8 cellular contexts compared by ENCODE assay signal in genomic region chr9:121463026-121463827, GRCh38. TPM values are rescaled to one million over a fixed set of nuclear protein-coding genes. Genes with fewer than 3 reads are reported as not detected.
DNase-seq lines count a peak whose midpoint lies in the region; ATAC-seq and TF ChIP-seq lines count a peak whose summit lies in the region.

No MANE protein-coding gene starts in this region.

- no peaks in the 10 kb centered on the region for H4K20me1 ChIP-seq in GM23338 (replicated peaks; ENCODE audit: insufficient read depth)

- H3K4me1 ChIP-seq in GM23338 (ENCODE audit: insufficient read depth) (no peaks in the 10 kb centered on the region; the same call in 1 of the 2 replicates), spleen (peaks cover 0 to 12% (median 4%) of the 10 kb centered on the region in 6 donors)

- H3K27ac Mint-ChIP-seq in GM23338 (no peak overlapping the region), glutamatergic neuron (ENCODE audit: unreplicated experiment) (no peak overlapping the region)

- ATAC-seq in GM23338 (peak; percentile 90), GM18868 (IDR thresholded peaks at IDR 0.05; ENCODE audit: unreplicated experiment) (no peak)

- no peaks in the 10 kb centered on the region for H3K79me2 ChIP-seq in GM23338 (replicated peaks; ENCODE audit: insufficient read depth)

- H3K4me3 Mint-ChIP-seq in GM23338: no peak overlapping the region
- H3K4me3 Mint-ChIP-seq in glutamatergic neuron (ENCODE audit: unreplicated experiment): no peak overlapping the region

- H3K36me3 ChIP-seq in GM23338 (ENCODE audit: insufficient read depth) (no peaks in the 10 kb centered on the region), spleen (no peaks in the 10 kb centered on the region)

- peak; percentile 82 to 92 for TF ChIP-seq CTCF in GM23338 (conservative IDR thresholded peaks at IDR 0.05; ENCODE audit: low read depth in 2 of 2)
- peak; percentile 70 for TF ChIP-seq CTCF in glutamatergic neuron (IDR thresholded peaks at IDR 0.05; ENCODE audit: partially characterized antibody, unreplicated experiment)
- TF ChIP-seq CTCF in spleen (IDR thresholded peaks at IDR 0.05 in 8 of 11, conservative IDR thresholded peaks at IDR 0.05 in 3 of 11): peak in 10 of 11 experiments; percentile 12 to 80 (median 66)

- H3K27ac ChIP-seq in GM23338 (ENCODE audit: low read depth) (no peak overlapping the region), spleen (peak overlapping the region in 1 of 8 donors; percentile 50)

- H3K36me3 Mint-ChIP-seq in GM23338 (ENCODE audit: low read depth): no peaks in the 10 kb centered on the region
- no peaks in the 10 kb centered on the region for H3K36me3 Mint-ChIP-seq in glutamatergic neuron (ENCODE audit: unreplicated experiment)

- DNase-seq in AML-193 (lab: John Stamatoyannopoulos, UW) (peak; percentile 24 to 28), GM23338 (ENCODE audit: low spot score) (peak; percentile 85), UCSD-AML1 (lab: John Stamatoyannopoulos, UW; ENCODE audit: unreplicated experiment) (peak; percentile 57), glutamatergic neuron (peak; percentile 71), spleen (peak; percentile 79), NCI-H526 treated with DMSO at 0.1 percent for 48 hours (lab: John Stamatoyannopoulos, UW) (no peak), NCI-H2107 treated with DMSO at 0.1 percent for 48 hours (lab: John Stamatoyannopoulos, UW; ENCODE audit: unreplicated experiment) (no peak)

- 46 to 55% (median 48%) methylated on average over 12 of the region's 12 CpGs for WGBS in spleen, 5 donors

- no peaks in the 10 kb centered on the region for H3K9me2 ChIP-seq in GM23338 (ENCODE audit: insufficient read depth)

- H3K9me3 Mint-ChIP-seq in GM23338 (no peaks in the 10 kb centered on the region), glutamatergic neuron (ENCODE audit: unreplicated experiment) (no peaks in the 10 kb centered on the region)

- peaks cover 11% of the 10 kb centered on the region; the same call in 2 of the 3 replicates for H3K4me1 Mint-ChIP-seq in GM23338
- no peaks in the 10 kb centered on the region for H3K4me1 Mint-ChIP-seq in glutamatergic neuron (ENCODE audit: low read depth, unreplicated experiment)

- no peak overlapping the region for H3K4me2 ChIP-seq in GM23338

- no peaks in the 10 kb centered on the region for H3F3A ChIP-seq in GM23338 (replicated peaks; ENCODE audit: low read depth)

- no peak overlapping the region for H2AFZ ChIP-seq in GM23338

- intact Hi-C loops in spleen (cut with DNase I; ENCODE audit: low total_unique reads): loop anchor here (5.0 kb wide), 1 partner anchor 34 kb away; the partner anchor contains the start of gene GGTA1

- H3K27me3 Mint-ChIP-seq in GM23338 (ENCODE audit: insufficient read depth, low read depth, poor library complexity) (peaks cover 2% of the 10 kb centered on the region), glutamatergic neuron (ENCODE audit: unreplicated experiment) (no peaks in the 10 kb centered on the region)

- H3K4me3 ChIP-seq in GM23338: no peak overlapping the region
- no peak overlapping the region for H3K4me3 ChIP-seq in spleen

- TF ChIP-seq POLR2A in spleen (IDR thresholded peaks at IDR 0.05): no peak

- H3K27me3 ChIP-seq in GM23338 (ENCODE audit: insufficient read depth) (no peaks in the 10 kb centered on the region), spleen (replicated peaks in 1 of 7) (peaks cover 0 to 39% (median 0%) of the 10 kb centered on the region in 7 donors)

- no peaks in the 10 kb centered on the region for H3K9me3 ChIP-seq in spleen

TF ChIP-seq in GM23338, 12 proteins besides CTCF, POLR2A, EP300 and RAD21:
- TF ChIP-seq STAT1 (IDR thresholded peaks at IDR 0.05; ENCODE audit: unreplicated experiment) (no peak), REST (IDR thresholded peaks at IDR 0.05; ENCODE audit: unreplicated experiment) (no peak), CREB1 (CRISPR knock-in tag; IDR thresholded peaks at IDR 0.05; ENCODE audit: low read depth) (no peak), ZNF331 (CRISPR knock-in tag; IDR thresholded peaks at IDR 0.05; ENCODE audit: low read depth) (no peak), ZNF114 (CRISPR knock-in tag; IDR thresholded peaks at IDR 0.05) (no peak), POLR2AphosphoS5 (IDR thresholded peaks at IDR 0.05; ENCODE audit: low read depth) (no peak), ETS1 (IDR thresholded peaks at IDR 0.05) (no peak), EZH2phosphoT487 (IDR thresholded peaks at IDR 0.05; ENCODE audit: unreplicated experiment) (no peak), NANOG (IDR thresholded peaks at IDR 0.05; ENCODE audit: borderline replicate concordance) (no peak)

RNA-seq across cellular contexts. Expression of gene GGTA1, which starts 36.4 kb away (rescaled TPM):
- not detected in 2 replicates for total RNA-seq in GM23338 (2014; rRNA removed; shearing (Covaris generic))
- 0.16 and 0.17 TPM in 2 replicates for polyA plus RNA-seq in GM23338 (2016; fragmentation: Nextera tagmentation; extraction: Ambion mirVana)
- not detected for total RNA-seq in glutamatergic neuron (ENCODE audit: unreplicated experiment)
- 10 to 100 TPM; 12.5 to 44.9 (median 36.7) TPM for total RNA-seq in spleen
- 10 to 100 TPM; 11.2 to 14.6 (median 13.1) TPM for polyA plus RNA-seq in spleen

Comparison
In these comparisons a context has a peak if more than half of its experiments do, and no peak if none do; other contexts are left out.
1. DNase-seq: peak in AML-193 (2 of 2), GM23338 (single experiment), UCSD-AML1 (single experiment), glutamatergic neuron (single experiment) and spleen (single experiment); none in NCI-H526 treated with DMSO at 0.1 percent for 48 hours (single experiment) and NCI-H2107 treated with DMSO at 0.1 percent for 48 hours (single experiment).
2. RNA of gene GGTA1, which starts 36.4 kb away (total RNA-seq): 12.5 to 44.9 TPM in spleen; not detected in GM23338 and not detected in glutamatergic neuron (single experiment); every median in the first group is over 10 times any median in the second.
3. Peak in every context shown above with its lines, with median percentiles within 50 percentile points of each other: CTCF ChIP-seq.